Comparison of ENCODE assay signal across 17 cellular contexts in the genomic region with DNA sequence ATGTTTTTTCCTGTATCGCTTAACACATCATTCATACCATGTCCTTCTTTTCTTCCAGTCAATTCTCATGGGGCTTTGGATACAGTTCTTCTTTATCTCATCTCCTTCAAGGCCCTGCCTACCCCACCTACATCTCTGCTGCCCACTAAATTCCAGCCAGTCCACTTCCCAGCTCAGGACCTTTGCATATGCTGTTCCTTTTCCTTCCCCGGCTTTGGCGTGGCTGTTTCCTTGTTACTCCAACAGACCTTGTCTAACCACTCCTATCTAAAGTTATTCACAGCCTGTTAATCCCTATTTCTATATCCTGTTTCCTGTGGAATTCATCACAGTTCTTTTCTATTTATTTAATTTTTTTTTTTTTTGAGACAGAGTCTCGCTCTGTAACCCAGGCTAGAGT.
"Had no signal": no experiment of that assay in that cellular context is flagged by ENCODE, and none has a peak within 500 bp of the region (broad histone marks: within the 10 kb centered on the region; RNA-seq: fewer than 3 reads in every experiment).

No MANE protein-coding gene starts in this region.

- ATAC-seq: gastroesophageal sphincter, left ventricle myocardium superior had no signal

- H3K4me3 ChIP-seq: ascending aorta, coronary artery, esophagus muscularis mucosa, gastroesophageal sphincter, heart right ventricle, spleen, thyroid gland had no signal

- DNase-seq: activated CD4-positive, alpha-beta T cell treated with anti-CD3 and anti-CD28 coated beads for 1 hour; activated CD4-positive, alpha-beta T cell treated with anti-CD3 and anti-CD28 coated beads, Interleukin-2, amount 50 U/mL, for 48 hours; activated naive CD4-positive, alpha-beta T cell; heart right ventricle; kidney glomerular epithelial cell; left ventricle myocardium superior; occipital lobe; spleen; stimulated activated CD4-positive, alpha-beta T cell treated with anti-CD3 and anti-CD28 coated beads, Interleukin-4, amount 100 ng/mL, for 4 hours; stimulated activated naive CD4-positive, alpha-beta T cell; T-helper 2 cell; thyroid gland had no signal

- H3K27me3 ChIP-seq: ascending aorta, esophagus muscularis mucosa, gastroesophageal sphincter, heart right ventricle, spleen, thyroid gland had no signal

- H3K36me3 ChIP-seq: ascending aorta, esophagus muscularis mucosa, gastroesophageal sphincter, heart right ventricle, spleen, thyroid gland had no signal

- H3K27ac ChIP-seq: ascending aorta, coronary artery, esophagus muscularis mucosa, gastroesophageal sphincter, heart right ventricle, thyroid gland, VCaP had no signal

- H3K9me3 ChIP-seq: ascending aorta, esophagus muscularis mucosa, gastroesophageal sphincter, heart right ventricle, spleen, thyroid gland had no signal
